Comparison of ENCODE assay signal across 16 cellular contexts in the genomic region with DNA sequence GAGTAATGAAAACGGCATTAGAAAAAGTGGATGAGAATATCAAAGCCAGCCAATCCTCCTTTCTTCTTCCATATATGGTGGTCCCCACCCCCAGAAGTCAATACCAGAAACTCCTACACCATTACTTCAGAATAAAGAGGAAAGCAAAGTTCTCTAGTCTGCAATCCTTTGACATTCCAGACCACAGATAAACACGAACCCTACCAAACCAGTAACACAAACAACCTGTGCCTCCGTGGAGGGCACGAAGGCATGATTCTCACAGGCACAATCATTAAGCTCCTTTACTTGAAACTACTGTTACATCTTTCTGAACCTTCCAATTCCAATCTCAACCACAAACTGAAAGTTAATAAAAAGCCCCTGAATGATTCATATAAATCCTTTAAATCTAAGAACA. TPM values are rescaled to one million over a fixed set of nuclear protein-coding genes. Genes with fewer than 3 reads are reported as not detected.
DNase-seq lines count a peak whose midpoint lies in the region; ATAC-seq, FAIRE-seq and TF ChIP-seq lines count a peak whose summit lies in the region.
"Had no signal": no experiment of that assay in that cellular context is flagged by ENCODE, and none has a peak within 500 bp of the region (broad histone marks: within the 10 kb centered on the region; RNA-seq: fewer than 3 reads in every experiment).

No MANE protein-coding gene starts in this region.

- peak overlapping the region; percentile 69 for H3K4me2 ChIP-seq in A549

- FAIRE-seq in A549 (lab: Jason Lieb, UNC) = no peak
- FAIRE-seq: GM12891, GM19239, K562 had no signal

- ATAC-seq in A549 (peak in 1 of 2 experiments; percentile 52; a peak in 3 of 6 replicates), GM19452 (IDR thresholded peaks at IDR 0.05; ENCODE audit: unreplicated experiment) (no peak), GM19351 (IDR thresholded peaks at IDR 0.05; ENCODE audit: unreplicated experiment) (no peak)
- ATAC-seq: K562 had no signal

- TF ChIP-seq POLR2A in A549 (IDR thresholded peaks at IDR 0.05; ENCODE audit: low read length) = no peak

- WGBS in A549 (ENCODE audit: missing lambda C conversion rate) = 8% methylated on average over 4 of the region's 4 CpGs

- H3K27me3 ChIP-seq in brain microvascular endothelial cell (replicated peaks) = no peaks in the 10 kb centered on the region
- H3K27me3 ChIP-seq: ovary had no signal

- H3K36me3 ChIP-seq in brain microvascular endothelial cell (replicated peaks) = no peaks in the 10 kb centered on the region
- H3K36me3 ChIP-seq: ovary had no signal

- CTCF ChIA-PET in A549 (lab: Yijun Ruan, JAX) = interaction anchor here (1.0 kb wide), 1 partner anchor 116 kb away, joined by 5 read pairs; no protein-coding TSS in a partner anchor

- H3K4me3 ChIP-seq in A549 (peak overlapping the region; percentile 20; the same call in 1 of the 3 replicates), brain microvascular endothelial cell (ENCODE audit: low read depth, low read length) (no peak overlapping the region)
- H3K4me3 ChIP-seq: K562, ovary had no signal

- TF ChIP-seq RAD21 in A549 (conservative IDR thresholded peaks at IDR 0.05 in 1 of 2, IDR thresholded peaks at IDR 0.05 in 1 of 2) = no peak

- POLR2A ChIA-PET in A549 (lab: Yijun Ruan, JAX) = no interaction called here

- H3K27ac ChIP-seq in A549 = peak overlapping the region; percentile 69 to 86
- H3K27ac ChIP-seq in brain microvascular endothelial cell = peak overlapping the region; percentile 20

- DNase-seq in A549 (ENCODE audit: low read depth in 1 of 2, low spot score in 1 of 2) (peak in 1 of 2 experiments; percentile 61), HT1080 (ENCODE audit: low read depth) (peak; percentile 27), brain microvascular endothelial cell (peak; percentile 34), left kidney (ENCODE audit: low read depth, low spot score) (peak; percentile 43), NCI-H82 (lab: John Stamatoyannopoulos, UW) (no peak), G401 (ENCODE audit: low spot score) (no peak)
- DNase-seq: DMS53; NCI-H2029; NK-92 treated with Interleukin-12 subunit alpha and Interleukin-12 subunit beta, amount 100 ng/mL, for 24 hours; ovary; stimulated activated CD8-positive, alpha-beta memory T cell treated with anti-CD3 and anti-CD28 coated beads, Interleukin-4, amount 100 ng/mL, for 48 hours had no signal

- no peaks in the 10 kb centered on the region for H3K9me3 ChIP-seq in A549
- H3K9me3 ChIP-seq: ovary had no signal

- in situ Hi-C loops in brain microvascular endothelial cell (cut with HindIII; ENCODE audit: low pct_ligation_motif_present, low sequenced_read_pairs) = no loop called here
- in situ Hi-C loops in G401 (cut with HindIII; ENCODE audit: low sequenced_read_pairs) = no loop called here

- H3K4me1 ChIP-seq in A549 = peaks cover 85% of the 10 kb centered on the region

- TF ChIP-seq CTCF in A549 (IDR thresholded peaks at IDR 0.05) (no peak), brain microvascular endothelial cell (IDR thresholded peaks at IDR 0.05; ENCODE audit: low read depth, low read length, missing control alignments) (no peak)

- TF ChIP-seq EP300 in A549 (IDR thresholded peaks at IDR 0.05) = no peak

TF ChIP-seq in A549, 52 proteins besides CTCF, POLR2A, EP300 and RAD21 (continues in another document):
- TF ChIP-seq HOXB5 (CRISPR knock-in tag; IDR thresholded peaks at IDR 0.05) = no peak
- TF ChIP-seq KDM5A (IDR thresholded peaks at IDR 0.05) = no peak
- TF ChIP-seq, protein P1, sequence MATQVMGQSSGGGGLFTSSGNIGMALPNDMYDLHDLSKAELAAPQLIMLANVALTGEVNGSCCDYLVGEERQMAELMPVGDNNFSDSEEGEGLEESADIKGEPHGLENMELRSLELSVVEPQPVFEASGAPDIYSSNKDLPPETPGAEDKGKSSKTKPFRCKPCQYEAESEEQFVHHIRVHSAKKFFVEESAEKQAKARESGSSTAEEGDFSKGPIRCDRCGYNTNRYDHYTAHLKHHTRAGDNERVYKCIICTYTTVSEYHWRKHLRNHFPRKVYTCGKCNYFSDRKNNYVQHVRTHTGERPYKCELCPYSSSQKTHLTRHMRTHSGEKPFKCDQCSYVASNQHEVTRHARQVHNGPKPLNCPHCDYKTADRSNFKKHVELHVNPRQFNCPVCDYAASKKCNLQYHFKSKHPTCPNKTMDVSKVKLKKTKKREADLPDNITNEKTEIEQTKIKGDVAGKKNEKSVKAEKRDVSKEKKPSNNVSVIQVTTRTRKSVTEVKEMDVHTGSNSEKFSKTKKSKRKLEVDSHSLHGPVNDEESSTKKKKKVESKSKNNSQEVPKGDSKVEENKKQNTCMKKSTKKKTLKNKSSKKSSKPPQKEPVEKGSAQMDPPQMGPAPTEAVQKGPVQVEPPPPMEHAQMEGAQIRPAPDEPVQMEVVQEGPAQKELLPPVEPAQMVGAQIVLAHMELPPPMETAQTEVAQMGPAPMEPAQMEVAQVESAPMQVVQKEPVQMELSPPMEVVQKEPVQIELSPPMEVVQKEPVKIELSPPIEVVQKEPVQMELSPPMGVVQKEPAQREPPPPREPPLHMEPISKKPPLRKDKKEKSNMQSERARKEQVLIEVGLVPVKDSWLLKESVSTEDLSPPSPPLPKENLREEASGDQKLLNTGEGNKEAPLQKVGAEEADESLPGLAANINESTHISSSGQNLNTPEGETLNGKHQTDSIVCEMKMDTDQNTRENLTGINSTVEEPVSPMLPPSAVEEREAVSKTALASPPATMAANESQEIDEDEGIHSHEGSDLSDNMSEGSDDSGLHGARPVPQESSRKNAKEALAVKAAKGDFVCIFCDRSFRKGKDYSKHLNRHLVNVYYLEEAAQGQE (IDR thresholded peaks at IDR 0.05) = no peak
- no peak for TF ChIP-seq MAZ (IDR thresholded peaks at IDR 0.05; ENCODE audit: borderline replicate concordance, low read depth, low read length)
- TF ChIP-seq, protein P2, sequence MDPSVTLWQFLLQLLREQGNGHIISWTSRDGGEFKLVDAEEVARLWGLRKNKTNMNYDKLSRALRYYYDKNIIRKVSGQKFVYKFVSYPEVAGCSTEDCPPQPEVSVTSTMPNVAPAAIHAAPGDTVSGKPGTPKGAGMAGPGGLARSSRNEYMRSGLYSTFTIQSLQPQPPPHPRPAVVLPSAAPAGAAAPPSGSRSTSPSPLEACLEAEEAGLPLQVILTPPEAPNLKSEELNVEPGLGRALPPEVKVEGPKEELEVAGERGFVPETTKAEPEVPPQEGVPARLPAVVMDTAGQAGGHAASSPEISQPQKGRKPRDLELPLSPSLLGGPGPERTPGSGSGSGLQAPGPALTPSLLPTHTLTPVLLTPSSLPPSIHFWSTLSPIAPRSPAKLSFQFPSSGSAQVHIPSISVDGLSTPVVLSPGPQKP (IDR thresholded peaks at IDR 0.05; ENCODE audit: low read depth, low read length) = no peak
- TF ChIP-seq JUNB (IDR thresholded peaks at IDR 0.05) = no peak
- TF ChIP-seq HDAC2 (IDR thresholded peaks at IDR 0.05) = no peak
- TF ChIP-seq HOXB13 (CRISPR knock-in tag; IDR thresholded peaks at IDR 0.05; ENCODE audit: low read depth) = no peak
- TF ChIP-seq RFX5 (IDR thresholded peaks at IDR 0.05) = no peak
- TF ChIP-seq BHLHE40 (IDR thresholded peaks at IDR 0.05; ENCODE audit: low read depth, low read length) = no peak
- TF ChIP-seq, protein P3, sequence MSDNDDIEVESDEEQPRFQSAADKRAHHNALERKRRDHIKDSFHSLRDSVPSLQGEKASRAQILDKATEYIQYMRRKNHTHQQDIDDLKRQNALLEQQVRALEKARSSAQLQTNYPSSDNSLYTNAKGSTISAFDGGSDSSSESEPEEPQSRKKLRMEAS (IDR thresholded peaks at IDR 0.05) = no peak
- TF ChIP-seq POLR2AphosphoS2 (conservative IDR thresholded peaks at IDR 0.05; ENCODE audit: low read length) = no peak
- TF ChIP-seq, protein P4, sequence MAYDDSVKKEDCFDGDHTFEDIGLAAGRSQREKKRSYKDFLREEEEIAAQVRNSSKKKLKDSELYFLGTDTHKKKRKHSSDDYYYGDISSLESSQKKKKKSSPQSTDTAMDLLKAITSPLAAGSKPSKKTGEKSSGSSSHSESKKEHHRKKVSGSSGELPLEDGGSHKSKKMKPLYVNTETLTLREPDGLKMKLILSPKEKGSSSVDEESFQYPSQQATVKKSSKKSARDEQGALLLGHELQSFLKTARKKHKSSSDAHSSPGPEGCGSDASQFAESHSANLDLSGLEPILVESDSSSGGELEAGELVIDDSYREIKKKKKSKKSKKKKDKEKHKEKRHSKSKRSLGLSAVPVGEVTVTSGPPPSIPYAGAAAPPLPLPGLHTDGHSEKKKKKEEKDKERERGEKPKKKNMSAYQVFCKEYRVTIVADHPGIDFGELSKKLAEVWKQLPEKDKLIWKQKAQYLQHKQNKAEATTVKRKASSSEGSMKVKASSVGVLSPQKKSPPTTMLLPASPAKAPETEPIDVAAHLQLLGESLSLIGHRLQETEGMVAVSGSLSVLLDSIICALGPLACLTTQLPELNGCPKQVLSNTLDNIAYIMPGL (CRISPR knock-in tag; IDR thresholded peaks at IDR 0.05; ENCODE audit: borderline replicate concordance) = no peak
- TF ChIP-seq SREBF2 (IDR thresholded peaks at IDR 0.05) = no peak
- TF ChIP-seq, protein P5, sequence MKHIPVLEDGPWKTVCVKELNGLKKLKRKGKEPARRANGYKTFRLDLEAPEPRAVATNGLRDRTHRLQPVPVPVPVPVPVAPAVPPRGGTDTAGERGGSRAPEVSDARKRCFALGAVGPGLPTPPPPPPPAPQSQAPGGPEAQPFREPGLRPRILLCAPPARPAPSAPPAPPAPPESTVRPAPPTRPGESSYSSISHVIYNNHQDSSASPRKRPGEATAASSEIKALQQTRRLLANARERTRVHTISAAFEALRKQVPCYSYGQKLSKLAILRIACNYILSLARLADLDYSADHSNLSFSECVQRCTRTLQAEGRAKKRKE (CRISPR knock-in tag; IDR thresholded peaks at IDR 0.05; ENCODE audit: low read depth) = no peak
- TF ChIP-seq ZNF302 (CRISPR knock-in tag; IDR thresholded peaks at IDR 0.05) = no peak
- TF ChIP-seq CBX8 (IDR thresholded peaks at IDR 0.05) = no peak

RNA-seq across cellular contexts. Expression of a gene that starts 16.3 kb away (rescaled TPM):
- polyA plus RNA-seq in A549 (2011; rRNA removed) (18.1 and 22.2 TPM in 2 replicates), A549 (2017; fragmentation: RNase III; extraction: RNeasy Plus Mini Kit Qiagen cat#74134 plus additional on column Dnase treatment) (7.3 to 9.1 TPM (median 9.0 TPM) in 3 replicates)
- 8.0 and 11.1 TPM in 2 replicates for polyA plus RNA-seq in A549 (2012; cell fraction: cytosol; rRNA removed)
- polyA plus RNA-seq in A549 (2012; cell fraction: nucleus; rRNA removed) = 9.0 and 9.3 TPM in 2 replicates
- 38.5 and 44.5 TPM in 2 replicates for polyA minus RNA-seq in A549 (2011; rRNA and poly(A)+ RNA removed)
- total RNA-seq in HT1080 (2014; rRNA removed; shearing (Covaris generic)) = 8.0 and 11.4 TPM in 2 replicates
- 8.8 and 11.5 TPM in 2 replicates for polyA plus RNA-seq in HT1080 (2015; cell fraction: cytosol; rRNA removed)
- 8.5 and 8.7 TPM in 2 replicates for polyA plus RNA-seq in HT1080 (2015; cell fraction: nucleus; rRNA removed)
- not detected in 2 replicates for total RNA-seq in G401 (2014; rRNA removed; shearing (Covaris generic))

Comparison
In these comparisons a context has a peak if more than half of its experiments do, and no peak if none do; other contexts are left out.
1. DNase-seq: peak in HT1080 (single experiment), brain microvascular endothelial cell (single experiment) and left kidney (single experiment); none in NCI-H82 (single experiment) and G401 (single experiment).